ENCODE assay signal across 12 cellular contexts in the genomic region with DNA sequence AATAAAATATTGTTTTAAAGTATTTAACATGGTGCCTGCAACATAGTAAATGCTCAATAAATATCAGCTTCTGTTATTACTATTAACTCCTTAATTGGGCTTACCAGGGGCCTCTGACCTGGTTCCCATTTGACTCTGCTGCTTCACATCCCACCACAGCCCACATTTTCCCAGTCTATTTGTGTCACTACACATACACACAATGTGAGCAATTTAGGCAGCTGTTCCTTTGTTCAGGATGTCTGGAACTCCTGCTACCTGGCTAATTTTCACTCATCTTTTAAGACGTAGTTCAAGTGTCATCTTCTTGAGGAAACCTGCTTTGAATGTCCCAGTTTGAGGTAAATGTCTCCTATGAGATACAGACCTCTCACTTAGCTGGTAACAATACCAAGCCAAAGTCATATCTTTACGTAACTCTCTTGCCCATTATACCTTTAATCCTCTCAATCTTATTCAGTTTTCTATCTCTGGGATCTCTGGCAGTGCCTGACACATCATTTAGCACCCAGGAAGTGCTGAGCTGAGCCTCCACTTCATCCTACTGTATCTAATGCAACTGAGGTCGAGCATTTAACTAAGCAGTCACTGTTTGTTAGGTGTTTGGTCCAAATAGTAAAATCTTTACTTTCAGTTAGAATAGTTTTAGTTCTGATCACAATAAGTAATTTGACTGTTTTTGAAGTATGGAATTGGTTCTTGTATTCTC. TPM values are rescaled to one million over a fixed set of nuclear protein-coding genes. Genes with fewer than 3 reads are reported as not detected.
DNase-seq lines count a peak whose midpoint lies in the region; ATAC-seq and TF ChIP-seq lines count a peak whose summit lies in the region.
"Had no signal": no experiment of that assay in that cellular context is flagged by ENCODE, and none has a peak within 500 bp of the region (broad histone marks: within the 10 kb centered on the region; RNA-seq: fewer than 3 reads in every experiment).

No MANE protein-coding gene starts in this region.

- H3K27ac Mint-ChIP-seq in activated naive CD8-positive, alpha-beta T cell treated with anti-CD3 and anti-CD28 coated beads, Interleukin-2, amount 10 ng/mL, durations not matched to agents 7 days and 5 days, result peak overlapping the region; percentile 85
- H3K27ac Mint-ChIP-seq in type B pancreatic cell, result no peak overlapping the region

- intact Hi-C loops in right cardiac atrium (cut with DNase I), result loop anchor here in 3 of 4 donors (5.0 to 10.0 kb wide), 2 partner anchors 74 to 76 kb away; no protein-coding TSS in a partner anchor
- intact Hi-C loops in left cardiac atrium (cut with DNase I), result loop anchor here in 1 of 2 donors (5.0 kb wide), 1 partner anchor 81 kb away; no protein-coding TSS in a partner anchor

- H3K36me3 Mint-ChIP-seq in activated naive CD8-positive, alpha-beta T cell treated with anti-CD3 and anti-CD28 coated beads, Interleukin-2, amount 10 ng/mL, durations not matched to agents 7 days and 5 days, result peaks cover 32% of the 10 kb centered on the region
- H3K36me3 Mint-ChIP-seq in type B pancreatic cell, result peaks cover 24% of the 10 kb centered on the region

- H3K27me3 ChIP-seq in right cardiac atrium (ENCODE audit: control insufficient read depth, insufficient read depth) (no peaks in the 10 kb centered on the region), mucosa of rectum (ENCODE audit: control insufficient read depth in 2 of 2, insufficient read depth in 2 of 2, low read length in 2 of 2) (no peaks in the 10 kb centered on the region)
- H3K27me3 ChIP-seq: cardiac muscle cell had no signal

- H3K9me3 Mint-ChIP-seq in activated naive CD8-positive, alpha-beta T cell treated with anti-CD3 and anti-CD28 coated beads, Interleukin-2, amount 10 ng/mL, durations not matched to agents 7 days and 5 days, result no peaks in the 10 kb centered on the region
- H3K9me3 Mint-ChIP-seq in type B pancreatic cell, result peaks cover 14% of the 10 kb centered on the region

- H3K36me3 ChIP-seq in mucosa of rectum (ENCODE audit: control insufficient read depth in 2 of 2, insufficient read depth in 2 of 2, low read length in 2 of 2), result no peaks in the 10 kb centered on the region
- H3K36me3 ChIP-seq: cardiac muscle cell, WERI-Rb-1 had no signal

- no peaks in the 10 kb centered on the region for H3K9me3 ChIP-seq in right cardiac atrium (ENCODE audit: control insufficient read depth, low read length)
- no peaks in the 10 kb centered on the region for H3K9me3 ChIP-seq in mucosa of rectum (ENCODE audit: control insufficient read depth in 2 of 2, low read length in 2 of 2)

- H3K27ac ChIP-seq in right cardiac atrium (ENCODE audit: low read length) (peak overlapping the region; percentile 66), mucosa of rectum (ENCODE audit: low read depth in 2 of 2, low read length in 2 of 2) (peak overlapping the region; percentile 8 to 50)
- H3K27ac ChIP-seq: cardiac muscle cell, WERI-Rb-1 had no signal

- peaks cover 18% of the 10 kb centered on the region for H3K4me1 ChIP-seq in right cardiac atrium (ENCODE audit: control insufficient read depth, insufficient read depth, low read length)
- H3K4me1 ChIP-seq in mucosa of rectum (ENCODE audit: control insufficient read depth in 2 of 2, insufficient read depth in 2 of 2, low read length in 2 of 2), result peaks cover 4 to 7% of the 10 kb centered on the region in 2 donors

- H3K4me3 Mint-ChIP-seq in activated naive CD8-positive, alpha-beta T cell treated with anti-CD3 and anti-CD28 coated beads, Interleukin-2, amount 10 ng/mL, durations not matched to agents 7 days and 5 days, result peak overlapping the region; percentile 97
- peak overlapping the region; percentile 62 for H3K4me3 Mint-ChIP-seq in type B pancreatic cell

- no peak for DNase-seq in right cardiac atrium
- DNase-seq in left cardiac atrium, result no peak
- DNase-seq in activated naive CD8-positive, alpha-beta T cell treated with anti-CD3 and anti-CD28 coated beads, Interleukin-2, amount 10 ng/mL, durations not matched to agents 7 days and 5 days, result no peak
- no peak for DNase-seq in type B pancreatic cell (ENCODE audit: extremely low spot score, unreplicated experiment)
- no peak for DNase-seq in activated gamma-delta T cell treated with Interleukin-2 at 50 U/mL for 16 hours
- no peak for DNase-seq in foreskin melanocyte
- DNase-seq: HCEC 1CT, NCI-H446, WERI-Rb-1 had no signal

- no peaks in the 10 kb centered on the region for H3K27me3 Mint-ChIP-seq in activated naive CD8-positive, alpha-beta T cell treated with anti-CD3 and anti-CD28 coated beads, Interleukin-2, amount 10 ng/mL, durations not matched to agents 7 days and 5 days
- H3K27me3 Mint-ChIP-seq in type B pancreatic cell, result peaks cover 3% of the 10 kb centered on the region

- TF ChIP-seq CTCF in type B pancreatic cell (conservative IDR thresholded peaks at IDR 0.05), result no peak

- 48% methylated on average over 3 of the region's 3 CpGs for WGBS in right cardiac atrium

- POLR2A ChIA-PET in activated naive CD8-positive, alpha-beta T cell treated with anti-CD3 and anti-CD28 coated beads, Interleukin-2, amount 10 ng/mL, durations not matched to agents 7 days and 5 days (lab: Charles Lee), result interaction anchor here (1.0 to 4.4 kb wide), 8 partner anchors 9 to 49 kb away, joined by 3 to 27 read pairs (median 6); no protein-coding TSS in a partner anchor

- peaks cover 65% of the 10 kb centered on the region for H3K4me1 Mint-ChIP-seq in activated naive CD8-positive, alpha-beta T cell treated with anti-CD3 and anti-CD28 coated beads, Interleukin-2, amount 10 ng/mL, durations not matched to agents 7 days and 5 days
- peaks cover 48% of the 10 kb centered on the region for H3K4me1 Mint-ChIP-seq in type B pancreatic cell (ENCODE audit: unreplicated experiment)

- no peak overlapping the region for H3K9ac ChIP-seq in mucosa of rectum (ENCODE audit: low read depth in 1 of 2, low read length in 2 of 2)

- H3K4me3 ChIP-seq in right cardiac atrium (ENCODE audit: low read length) (peak overlapping the region; percentile 24), mucosa of rectum (ENCODE audit: low read length in 2 of 2) (peak overlapping the region in 1 of 2 donors; percentile 55)
- H3K4me3 ChIP-seq: cardiac muscle cell had no signal

- ATAC-seq in right cardiac atrium, result no peak
- no peak for ATAC-seq in left cardiac atrium
- no peak for ATAC-seq in activated naive CD8-positive, alpha-beta T cell treated with anti-CD3 and anti-CD28 coated beads, Interleukin-2, amount 10 ng/mL, durations not matched to agents 7 days and 5 days (ENCODE audit: low read depth)
- no peak for ATAC-seq in GM21619 (IDR thresholded peaks at IDR 0.05; ENCODE audit: unreplicated experiment)

RNA-seq across cellular contexts. Expression of gene TGFBR2, which starts 4.5 kb away (rescaled TPM):
- total RNA-seq in right cardiac atrium (100 to 1,000 TPM; 196 to 255 (median 212) TPM), left cardiac atrium (100 to 1,000 TPM; 234 to 243 TPM), type B pancreatic cell (ENCODE audit: low replicate concordance) (21.8 and 26.1 TPM in 2 replicates)
- polyA plus RNA-seq in right cardiac atrium, result 77.7 TPM
- total RNA-seq in activated naive CD8-positive, alpha-beta T cell treated with anti-CD3 and anti-CD28 coated beads, Interleukin-2, amount 10 ng/mL, durations not matched to agents 7 days and 5 days, result 10 to 100 TPM; 86.9 to 92.2 TPM
